8 cellular contexts compared by ENCODE assay signal in genomic region chr5:133968057-133968993, GRCh38. TPM values are rescaled to one million over a fixed set of nuclear protein-coding genes. Genes with fewer than 3 reads are reported as not detected.
DNase-seq lines count a peak whose midpoint lies in the region; ATAC-seq, FAIRE-seq and TF ChIP-seq lines count a peak whose summit lies in the region.

Gene C5orf15, minus strand, starts transcription at chr5:133968625. Its CDS starts 41 bp downstream, at chr5:133968584.

- H3K27me3 Mint-ChIP-seq in activated T-cell treated with anti-CD3 and anti-CD28 coated beads, Interleukin-2, amount 50 U/mL, for 72 hours (ENCODE audit: low read depth): no peaks in the 10 kb centered on the region

- H3K4me1 ChIP-seq in esophagus muscularis mucosa (peaks cover 21 to 42% (median 32%) of the 10 kb centered on the region in 4 donors), muscle layer of duodenum (ENCODE audit: control insufficient read depth in 1 of 2, insufficient read depth in 2 of 2, low read length in 2 of 2) (peaks cover 9 to 18% of the 10 kb centered on the region in 2 donors)

- H3K4me3 ChIP-seq in esophagus muscularis mucosa (peak within 1 kb of the TSS; percentile 80 to 95 (median 84)), muscle layer of duodenum (ENCODE audit: low read depth in 1 of 2, low read length in 2 of 2) (peak within 1 kb of the TSS; percentile 91 to 93)

- H3K9me3 ChIP-seq in KOPT-K1 (ENCODE audit: insufficient read depth, low read length, poor library complexity, severe bottlenecking) (peaks cover 9% of the 10 kb centered on the region), esophagus muscularis mucosa (no peaks in the 10 kb centered on the region), muscle layer of duodenum (ENCODE audit: control insufficient read depth in 1 of 2, low read length in 2 of 2) (no peaks in the 10 kb centered on the region)

- H3K4me1 Mint-ChIP-seq in activated T-cell treated with anti-CD3 and anti-CD28 coated beads, Interleukin-2, amount 50 U/mL, for 72 hours (ENCODE audit: low read depth): peaks cover 54% of the 10 kb centered on the region

- peak within 1 kb of the TSS; percentile 99 to 100 for H3K4me3 Mint-ChIP-seq in activated T-cell treated with anti-CD3 and anti-CD28 coated beads, Interleukin-2, amount 50 U/mL, for 72 hours

- H3K36me3 Mint-ChIP-seq in activated T-cell treated with anti-CD3 and anti-CD28 coated beads, Interleukin-2, amount 50 U/mL, for 72 hours (ENCODE audit: insufficient read depth in 2 of 2): peaks cover 7 to 26% of the 10 kb centered on the region in 2 donors

- H3K27ac ChIP-seq in KOPT-K1 (ENCODE audit: low read depth, low read length, poor library complexity, severe bottlenecking) (peak within 1 kb of the TSS; percentile 72), esophagus muscularis mucosa (replicated peaks in 1 of 4) (peak within 1 kb of the TSS; percentile 89 to 94 (median 91)), muscle layer of duodenum (ENCODE audit: low read length) (peak within 1 kb of the TSS; percentile 96)

- ATAC-seq in GM21786 (IDR thresholded peaks at IDR 0.05; ENCODE audit: unreplicated experiment): peak; percentile 97
- ATAC-seq in activated T-cell treated with anti-CD3 and anti-CD28 coated beads, Interleukin-2, amount 50 U/mL, for 72 hours (replicated peaks in 1 of 2): peak; percentile 99 to 100

- intact Hi-C loops in esophagus muscularis mucosa (cut with DNase I): no loop called here

- H3K27ac Mint-ChIP-seq in activated T-cell treated with anti-CD3 and anti-CD28 coated beads, Interleukin-2, amount 50 U/mL, for 72 hours: peak within 1 kb of the TSS; percentile 94

- peaks cover 32% of the 10 kb centered on the region for H3K36me3 ChIP-seq in KOPT-K1 (ENCODE audit: insufficient read depth, low read length)
- H3K36me3 ChIP-seq in esophagus muscularis mucosa: peaks cover 13 to 35% (median 22%) of the 10 kb centered on the region in 4 donors
- peaks cover 5 to 9% of the 10 kb centered on the region in 2 donors for H3K36me3 ChIP-seq in muscle layer of duodenum (ENCODE audit: control insufficient read depth in 1 of 2, insufficient read depth in 2 of 2, low read length in 2 of 2)

- no peak for TF ChIP-seq EP300 in esophagus muscularis mucosa (IDR thresholded peaks at IDR 0.05)

- H3K9me3 Mint-ChIP-seq in activated T-cell treated with anti-CD3 and anti-CD28 coated beads, Interleukin-2, amount 50 U/mL, for 72 hours: peaks cover 0 to under 1% of the 10 kb centered on the region in 2 donors

- peak; percentile 84 for FAIRE-seq in RCC 7860 (lab: Jason Lieb, UNC)

- H3K27me3 ChIP-seq in esophagus muscularis mucosa (no peaks in the 10 kb centered on the region), muscle layer of duodenum (ENCODE audit: low read depth, low read length) (no peaks in the 10 kb centered on the region)

- TF ChIP-seq CTCF in esophagus muscularis mucosa (IDR thresholded peaks at IDR 0.05): peak in 2 of 3 experiments; percentile 32 to 34

- peak; percentile 33 for TF ChIP-seq POLR2A in esophagus muscularis mucosa (IDR thresholded peaks at IDR 0.05; ENCODE audit: low read depth)

- WGBS in esophagus muscularis mucosa: under 1% methylated on average over 48 of the region's 54 CpGs

- DNase-seq in DMS79 treated with DMSO at 0.1 percent for 48 hours (lab: John Stamatoyannopoulos, UW) (peak; percentile 80), RCC 7860 (ENCODE audit: low spot score) (peak; percentile 94), esophagus muscularis mucosa (ENCODE audit: extremely low spot score) (peak; percentile 97)
- DNase-seq in activated T-cell treated with anti-CD3 and anti-CD28 coated beads, Interleukin-2, amount 50 U/mL, for 72 hours: peak; percentile 93
- DNase-seq in stimulated activated CD8-positive, alpha-beta memory T cell treated with anti-CD3 and anti-CD28 coated beads, Interleukin-7, amount 100 ng/mL, for 4 hours (ENCODE audit: low read depth in 2 of 2): peak; percentile 80 to 84

RNA-seq across cellular contexts. Expression of gene C5orf15, which starts in this region (rescaled TPM):
- total RNA-seq in activated T-cell treated with anti-CD3 and anti-CD28 coated beads, Interleukin-2, amount 50 U/mL, for 72 hours: 10 to 100 TPM; 21.8 to 22.8 TPM
- 10 to 100 TPM; 20.3 to 26.1 (median 22.2) TPM for total RNA-seq in esophagus muscularis mucosa

Comparison
In these comparisons a context has a peak if more than half of its experiments do, and no peak if none do; other contexts are left out.
1. Peak in every context shown above with its lines: DNase-seq, ATAC-seq, H3K4me3 ChIP-seq and H3K27ac ChIP-seq.